ENCODE assay signal across 8 cellular contexts in the genomic region with DNA sequence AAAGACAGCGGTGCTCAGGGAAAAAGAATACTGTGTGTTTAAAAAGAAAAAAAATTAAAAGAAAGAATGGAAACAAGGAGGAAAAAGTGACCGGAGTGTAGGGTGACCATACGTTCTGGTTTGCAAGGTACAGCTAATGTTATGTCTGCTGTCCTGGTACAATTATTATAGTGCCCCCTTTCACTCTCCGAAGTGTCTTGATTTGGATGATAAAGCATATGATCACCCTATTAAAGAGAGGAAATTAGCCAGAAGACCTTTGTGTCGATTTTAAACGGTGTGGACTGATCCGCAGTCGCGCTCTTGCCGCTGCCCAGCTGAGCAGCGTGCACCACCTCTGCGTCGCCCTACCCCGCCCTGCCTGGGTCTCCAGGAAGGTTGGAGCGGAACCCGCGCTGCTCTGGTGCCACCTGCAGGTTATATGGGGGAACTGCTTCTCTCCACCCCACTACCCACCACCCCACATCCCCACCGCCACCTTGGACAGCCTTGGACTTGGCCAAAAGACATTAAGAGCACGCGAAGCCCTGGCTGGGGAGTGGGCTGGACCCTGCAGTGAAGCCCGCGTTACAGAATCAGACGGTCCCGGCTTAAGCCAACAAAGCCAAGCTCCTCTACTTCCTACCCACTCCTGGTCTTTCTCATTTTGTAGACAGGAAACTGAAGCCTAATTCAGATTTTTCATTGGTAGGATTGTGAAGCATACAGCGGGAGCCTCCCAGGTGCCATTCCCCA. TPM values are rescaled to one million over a fixed set of nuclear protein-coding genes. Genes with fewer than 3 reads are reported as not detected.
DNase-seq lines count a peak whose midpoint lies in the region; ATAC-seq and TF ChIP-seq lines count a peak whose summit lies in the region.

No MANE protein-coding gene starts in this region.

- ATAC-seq in sciatic nerve, result peak; percentile 98

- intact Hi-C loops in sciatic nerve (cut with DNase I), result no loop called here

- peak overlapping the region; percentile 34 for H3K4me3 ChIP-seq in HFF-Myc (replicated peaks; ENCODE audit: low read depth, low read length)

- DNase-seq in DMS79 treated with DMSO at 0.1 percent for 48 hours (lab: John Stamatoyannopoulos, UW) (peak; percentile 6), HFF-Myc (ENCODE audit: extremely low read depth, low read depth) (peak; percentile 45), NCI-H146 (lab: John Stamatoyannopoulos, UW) (peak; percentile 75), T-helper 22 cell (ENCODE audit: low read depth) (peak; percentile 51), anterior cingulate cortex (lab: John Stamatoyannopoulos, UW) (peak in 55 of 58 donors; percentile 1 to 73 (median 41)), hippocampal formation (lab: John Stamatoyannopoulos, UW) (peak; percentile 31 to 63), sciatic nerve (ENCODE audit: low spot score) (peak; percentile 87), GF-D8 (lab: John Stamatoyannopoulos, UW) (no peak)

- peak; percentile 70 for TF ChIP-seq CTCF in HFF-Myc (IDR thresholded peaks at IDR 0.05; ENCODE audit: low read depth, low read length, missing control alignments)

RNA-seq across cellular contexts. Expression of gene UBE2Q2, which starts 41.2 kb away (rescaled TPM):
- total RNA-seq in sciatic nerve, result 34.1 TPM
